9 cellular contexts compared by ENCODE assay signal in genomic region chr3:16741103-16741758, GRCh38.
DNase-seq lines count a peak whose midpoint lies in the region; ATAC-seq and TF ChIP-seq lines count a peak whose summit lies in the region.
"Had no signal": no experiment of that assay in that cellular context is flagged by ENCODE, and none has a peak within 500 bp of the region (broad histone marks: within the 10 kb centered on the region; RNA-seq: fewer than 3 reads in every experiment).

No MANE protein-coding gene starts in this region.

- TF ChIP-seq POLR2A in gastrocnemius medialis (IDR thresholded peaks at IDR 0.05) = no peak

- in situ Hi-C loops in astrocyte of the cerebellum (cut with HindIII; ENCODE audit: low sequenced_read_pairs) (no loop called here), gastrocnemius medialis (cut with MboI; ENCODE audit: low sequenced_read_pairs in 4 of 4) (no loop called here)

- no peaks in the 10 kb centered on the region for H3K27me3 Mint-ChIP-seq in activated CD4-positive, alpha-beta T cell treated with anti-CD3 and anti-CD28 coated beads, Interleukin-2, amount 10 ng/mL, durations not matched to agents 24 days and 14 days

- H3K4me3 ChIP-seq in astrocyte of the cerebellum (ENCODE audit: low read depth, low read length) = no peak overlapping the region
- no peak overlapping the region for H3K4me3 ChIP-seq in gastrocnemius medialis

- H3K36me3 ChIP-seq in gastrocnemius medialis = no peaks in the 10 kb centered on the region

- peak; percentile 35 for ATAC-seq in GM18499 (IDR thresholded peaks at IDR 0.05; ENCODE audit: insufficient read depth, unreplicated experiment)
- peak; percentile 68 for ATAC-seq in HG02610 (IDR thresholded peaks at IDR 0.05; ENCODE audit: unreplicated experiment)
- peak in 1 of 2 donors; percentile 45 for ATAC-seq in gastrocnemius medialis
- no peak for ATAC-seq in GM18909 (IDR thresholded peaks at IDR 0.05; ENCODE audit: poor library complexity, unreplicated experiment)
- ATAC-seq in HG03196 (IDR thresholded peaks at IDR 0.05; ENCODE audit: unreplicated experiment) = no peak

- H3K4me3 Mint-ChIP-seq in activated CD4-positive, alpha-beta T cell treated with anti-CD3 and anti-CD28 coated beads, Interleukin-2, amount 10 ng/mL, durations not matched to agents 24 days and 14 days = no peak overlapping the region

- no peaks in the 10 kb centered on the region for H3K27me3 ChIP-seq in gastrocnemius medialis

- no peaks in the 10 kb centered on the region for H3K9me3 ChIP-seq in gastrocnemius medialis

- peak; percentile 99 for DNase-seq in astrocyte of the cerebellum (ENCODE audit: low read depth)
- peak; percentile 19 to 34 for DNase-seq in gastrocnemius medialis
- DNase-seq in activated CD4-positive, alpha-beta T cell treated with anti-CD3 and anti-CD28 coated beads, Interleukin-2, amount 10 ng/mL, durations not matched to agents 24 days and 14 days = no peak
- DNase-seq: Kasumi-1, mesendoderm had no signal

- no peak overlapping the region for H3K27ac Mint-ChIP-seq in activated CD4-positive, alpha-beta T cell treated with anti-CD3 and anti-CD28 coated beads, Interleukin-2, amount 10 ng/mL, durations not matched to agents 24 days and 14 days

- no peaks in the 10 kb centered on the region for H3K4me1 Mint-ChIP-seq in activated CD4-positive, alpha-beta T cell treated with anti-CD3 and anti-CD28 coated beads, Interleukin-2, amount 10 ng/mL, durations not matched to agents 24 days and 14 days

- intact Hi-C loops in gastrocnemius medialis (cut with DNase I; ENCODE audit: low total_unique reads) = loop anchor here (5.0 kb wide), 1 partner anchor 351 kb away; no protein-coding TSS in a partner anchor
- intact Hi-C loops in activated CD4-positive, alpha-beta T cell treated with anti-CD3 and anti-CD28 coated beads, Interleukin-2, amount 10 ng/mL, durations not matched to agents 24 days and 14 days (cut with micrococcal nuclease) = no loop called here

- H3K4me1 ChIP-seq in gastrocnemius medialis = peaks cover 4 to 9% of the 10 kb centered on the region in 2 donors

- H3K36me3 Mint-ChIP-seq in activated CD4-positive, alpha-beta T cell treated with anti-CD3 and anti-CD28 coated beads, Interleukin-2, amount 10 ng/mL, durations not matched to agents 24 days and 14 days (ENCODE audit: low read depth) = no peaks in the 10 kb centered on the region

- TF ChIP-seq CTCF in astrocyte of the cerebellum (IDR thresholded peaks at IDR 0.05; ENCODE audit: low read depth, low read length, missing control alignments) (no peak), gastrocnemius medialis (IDR thresholded peaks at IDR 0.05 in 4 of 5, conservative IDR thresholded peaks at IDR 0.05 in 1 of 5) (no peak)

- peaks cover 8% of the 10 kb centered on the region for H3K9me3 Mint-ChIP-seq in activated CD4-positive, alpha-beta T cell treated with anti-CD3 and anti-CD28 coated beads, Interleukin-2, amount 10 ng/mL, durations not matched to agents 24 days and 14 days

- peak overlapping the region; percentile 64 to 85 (median 78) for H3K27ac ChIP-seq in gastrocnemius medialis

Comparison
In these comparisons a context has a peak if more than half of its experiments do, and no peak if none do; other contexts are left out.
1. ATAC-seq: peak in GM18499 (single experiment) and HG02610 (single experiment); none in GM18909 (single experiment) and HG03196 (single experiment).